Comparison of ENCODE assay signal across 26 cellular contexts in the genomic region with DNA sequence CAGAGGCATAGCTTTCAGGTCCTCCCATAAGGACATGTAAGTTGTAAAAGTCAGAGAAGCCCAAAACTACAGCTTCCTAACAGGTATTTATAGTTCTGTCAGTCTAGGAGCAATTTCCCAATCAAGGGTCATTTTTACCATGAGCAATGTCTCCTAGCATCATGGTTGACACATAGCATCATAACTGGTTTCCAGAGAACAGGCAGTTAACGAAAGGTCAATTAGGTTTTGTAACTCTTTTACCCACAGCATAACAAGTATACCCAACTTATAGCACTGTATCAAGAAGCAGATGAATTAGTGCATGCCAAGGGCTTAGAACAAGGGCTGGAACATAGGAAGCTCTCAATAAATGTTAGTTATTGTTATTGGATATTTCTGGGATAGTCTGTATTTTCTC.
DNase-seq lines count a peak whose midpoint lies in the region; ATAC-seq and TF ChIP-seq lines count a peak whose summit lies in the region.
"Had no signal": no experiment of that assay in that cellular context is flagged by ENCODE, and none has a peak within 500 bp of the region (broad histone marks: within the 10 kb centered on the region; RNA-seq: fewer than 3 reads in every experiment).

No MANE protein-coding gene starts in this region.

- ATAC-seq in T-helper 17 cell = no peak
- no peak for ATAC-seq in HG02798 (IDR thresholded peaks at IDR 0.05; ENCODE audit: poor library complexity, unreplicated experiment)
- ATAC-seq: left lobe of liver, WTC11 had no signal

- H3K9me3 ChIP-seq in smooth muscle cell (replicated peaks; ENCODE audit: low read depth) = no peaks in the 10 kb centered on the region
- H3K9me3 ChIP-seq in T-helper 17 cell (ENCODE audit: control insufficient read depth, low read length, poor library complexity, severe bottlenecking) = no peaks in the 10 kb centered on the region
- H3K9me3 ChIP-seq: testis had no signal

- 88% methylated on average over 1 of the region's 1 CpG for WGBS in smooth muscle cell (ENCODE audit: low lambda C conversion rate)

- H3K27ac Mint-ChIP-seq in T-helper 17 cell = no peak overlapping the region
- H3K27ac Mint-ChIP-seq: activated T-cell treated with anti-CD3 and anti-CD28 coated beads, Interleukin-2, amount 50 U/mL, for 24 hours; WTC11 had no signal

- H2AFZ ChIP-seq in smooth muscle cell (ENCODE audit: low read depth) = no peak overlapping the region
- H2AFZ ChIP-seq: parathyroid adenoma had no signal

- H3K4me3 Mint-ChIP-seq in T-helper 17 cell = no peak overlapping the region
- H3K4me3 Mint-ChIP-seq: activated T-cell treated with anti-CD3 and anti-CD28 coated beads, Interleukin-2, amount 50 U/mL, for 24 hours; neural crest cell; WTC11 had no signal

- DNase-seq in SIG-M5 treated with dmso at 0.1 percent for 504 hours (lab: John Stamatoyannopoulos, UW; ENCODE audit: unreplicated experiment) = peak; percentile 78
- no peak for DNase-seq in SIG-M5 (lab: John Stamatoyannopoulos, UW)
- peak; percentile 60 for DNase-seq in SKM-1 treated with dmso at 0.1 percent for 144 hours (lab: John Stamatoyannopoulos, UW; ENCODE audit: unreplicated experiment)
- peak; percentile 43 for DNase-seq in fibroblast of gingiva (ENCODE audit: low read depth)
- no peak for DNase-seq in smooth muscle cell (lab: John Stamatoyannopoulos, UW; ENCODE audit: unreplicated experiment)
- DNase-seq in T-helper 17 cell = no peak
- DNase-seq in NCI-H1930 (lab: John Stamatoyannopoulos, UW) = no peak
- DNase-seq: activated effector memory CD4-positive, alpha-beta T cell treated with anti-CD3 and anti-CD28 coated beads, Interleukin-2, amount 50 U/mL, for 16 hours; activated T-cell treated with anti-CD3 and anti-CD28 coated beads, Interleukin-2, amount 50 U/mL, for 24 hours; Calu3; DND-41; GF-D8; NCI-H1694; NCI-H2171; NCI-H510A; SHP77; stimulated activated CD4-positive, alpha-beta T cell treated with anti-CD3 and anti-CD28 coated beads, Interleukin-1b, Interleukin-23, amount 100 ng/mL, for 48 hours; stimulated activated naive CD4-positive, alpha-beta T cell treated with Interleukin-2 at 50 U/mL for 16 hours; testis had no signal

- peak overlapping the region; percentile 87 for H3K27ac ChIP-seq in smooth muscle cell (ENCODE audit: low read depth)
- H3K27ac ChIP-seq: 22Rv1, C4-2B, parathyroid adenoma, testis had no signal

- TF ChIP-seq CTCF in smooth muscle cell (IDR thresholded peaks at IDR 0.05; ENCODE audit: borderline replicate concordance, insufficient read depth, poor library complexity, severe bottlenecking) = no peak

- peaks cover 57% of the 10 kb centered on the region for H3K27me3 Mint-ChIP-seq in T-helper 17 cell

- no peak overlapping the region for H3K4me3 ChIP-seq in smooth muscle cell
- H3K4me3 ChIP-seq: testis had no signal

- H3K79me2 ChIP-seq in smooth muscle cell (ENCODE audit: low read depth) = no peaks in the 10 kb centered on the region
- H3K79me2 ChIP-seq: parathyroid adenoma had no signal

- H3K36me3 ChIP-seq in smooth muscle cell (ENCODE audit: low read depth) = no peaks in the 10 kb centered on the region

- H3F3A ChIP-seq in smooth muscle cell (ENCODE audit: low read depth) = no peaks in the 10 kb centered on the region

- H3K9ac ChIP-seq in smooth muscle cell (ENCODE audit: low read depth) = no peak overlapping the region
- H3K9ac ChIP-seq: parathyroid adenoma had no signal

- no peaks in the 10 kb centered on the region for H3K36me3 Mint-ChIP-seq in T-helper 17 cell (ENCODE audit: low read depth)
- H3K36me3 Mint-ChIP-seq: WTC11 had no signal

- H3K4me1 ChIP-seq in smooth muscle cell (ENCODE audit: low read depth) = peaks cover 3% of the 10 kb centered on the region
- H3K4me1 ChIP-seq: parathyroid adenoma, testis had no signal

- no peaks in the 10 kb centered on the region for H3K27me3 ChIP-seq in smooth muscle cell (ENCODE audit: low read depth)
- H3K27me3 ChIP-seq: testis had no signal

- H3K4me2 ChIP-seq in smooth muscle cell = no peak overlapping the region

- H3K4me1 Mint-ChIP-seq in T-helper 17 cell = peaks cover 6% of the 10 kb centered on the region
- H3K4me1 Mint-ChIP-seq: neural crest cell, WTC11 had no signal

- no peaks in the 10 kb centered on the region for H4K20me1 ChIP-seq in smooth muscle cell (ENCODE audit: low read depth)

Comparison
In these comparisons a context has a peak if more than half of its experiments do, and no peak if none do; other contexts are left out.
1. DNase-seq: peak in SIG-M5 treated with dmso at 0.1 percent for 504 hours (single experiment), SKM-1 treated with dmso at 0.1 percent for 144 hours (single experiment) and fibroblast of gingiva (single experiment); none in SIG-M5 (single experiment), smooth muscle cell (single experiment), T-helper 17 cell (0 of 3) and NCI-H1930 (0 of 2).